Comparison of ENCODE assay signal across 19 cellular contexts in the genomic region with DNA sequence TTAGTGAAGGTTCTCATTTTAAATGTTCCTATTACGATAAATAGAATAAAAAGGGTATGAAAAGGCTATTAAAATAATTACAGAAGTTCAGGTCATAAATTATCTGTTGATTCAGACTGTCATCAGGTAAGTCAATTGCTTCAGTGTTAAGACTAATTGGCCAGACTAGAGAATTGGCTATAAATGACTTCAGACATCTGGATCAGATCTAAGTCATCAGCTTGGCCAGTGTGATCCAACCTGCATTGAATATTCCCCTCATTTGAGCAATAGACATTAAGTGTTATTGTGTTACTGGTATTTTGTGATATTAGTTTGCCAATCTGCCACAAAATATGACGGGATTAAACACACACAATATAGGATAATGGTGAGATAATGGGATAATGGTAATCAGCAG.
DNase-seq lines count a peak whose midpoint lies in the region; ATAC-seq and TF ChIP-seq lines count a peak whose summit lies in the region.
"Had no signal": no experiment of that assay in that cellular context is flagged by ENCODE, and none has a peak within 500 bp of the region (broad histone marks: within the 10 kb centered on the region; RNA-seq: fewer than 3 reads in every experiment).

No MANE protein-coding gene starts in this region.

- BruUV-seq in Panc1 (replicated peaks; lab: Mats Ljungman, UMichigan): no TSS peak

- no peaks in the 10 kb centered on the region for H3K36me3 ChIP-seq in Panc1 (ENCODE audit: control insufficient read depth, insufficient read depth, low read length)
- no peaks in the 10 kb centered on the region for H3K36me3 ChIP-seq in mesenchymal stem cell (ENCODE audit: control insufficient read depth in 1 of 2, insufficient read depth in 2 of 2, low read depth in 1 of 2, low read length in 2 of 2)
- H3K36me3 ChIP-seq: BE2C had no signal

- H4K8ac ChIP-seq in mesenchymal stem cell (ENCODE audit: low read length): no peak overlapping the region

- H3K9me3 ChIP-seq in Panc1 (ENCODE audit: control insufficient read depth, insufficient read depth, low read depth, low read length) (no peaks in the 10 kb centered on the region), mesenchymal stem cell (ENCODE audit: control insufficient read depth, low read length) (no peaks in the 10 kb centered on the region)
- H3K9me3 ChIP-seq: BE2C had no signal

- H3K23ac ChIP-seq in mesenchymal stem cell (ENCODE audit: low read length in 2 of 2): no peak overlapping the region

- peak overlapping the region in 1 of 2 experiments; percentile 61 for H2BK12ac ChIP-seq in mesenchymal stem cell (ENCODE audit: low read length in 2 of 2)

- peak; percentile 38 for DNase-seq in NCI-H748 (lab: John Stamatoyannopoulos, UW; ENCODE audit: unreplicated experiment)
- DNase-seq in NCI-H748 treated with DMSO at 0.1 percent for 48 hours (lab: John Stamatoyannopoulos, UW): no peak
- DNase-seq in Panc1 (ENCODE audit: low read depth, low spot score): no peak
- no peak for DNase-seq in mesenchymal stem cell
- DNase-seq in DMS 273 treated with DMSO at 0.1 percent for 48 hours (lab: John Stamatoyannopoulos, UW): no peak
- no peak for DNase-seq in stimulated activated naive CD4-positive, alpha-beta T cell treated with Interleukin-2 at 50 U/mL for 16 hours (lab: John Stamatoyannopoulos, UW)
- DNase-seq: BE2C; CD4-positive, alpha-beta memory T cell; DMS79 treated with DMSO at 0.1 percent for 48 hours; NCI-H1048; NCI-H1694 treated with DMSO at 0.1 percent for 48 hours; NCI-H345; NCI-H526 had no signal

- no peak for TF ChIP-seq CTCF in Panc1 (IDR thresholded peaks at IDR 0.05)

- H3K4ac ChIP-seq in mesenchymal stem cell (ENCODE audit: low read depth in 1 of 2, low read length in 2 of 2): no peak overlapping the region

- no peak overlapping the region for H2AFZ ChIP-seq in mesenchymal stem cell (ENCODE audit: low read depth, low read length)
- H2AFZ ChIP-seq: PC-9 had no signal

- no peak overlapping the region for H2AK5ac ChIP-seq in mesenchymal stem cell (ENCODE audit: low read length, severe bottlenecking)

- H3K9ac ChIP-seq in mesenchymal stem cell (ENCODE audit: low read length): no peak overlapping the region

- H3K14ac ChIP-seq in mesenchymal stem cell (ENCODE audit: low read length in 2 of 2): no peak overlapping the region

- no peak overlapping the region for H4K91ac ChIP-seq in mesenchymal stem cell (ENCODE audit: low read length)

- H3K4me2 ChIP-seq in mesenchymal stem cell (ENCODE audit: low read length, poor library complexity, severe bottlenecking): no peak overlapping the region
- H3K4me2 ChIP-seq: PC-9 had no signal

- intact Hi-C loops in Panc1 (cut with micrococcal nuclease; ENCODE audit: unreplicated experiment): no loop called here

- no peak overlapping the region for H2BK5ac ChIP-seq in mesenchymal stem cell (ENCODE audit: low read depth, low read length, poor library complexity, severe bottlenecking)

- H2BK15ac ChIP-seq in mesenchymal stem cell (ENCODE audit: low read depth, poor library complexity, severe bottlenecking): no peak overlapping the region

- ATAC-seq in Panc1 (no peak), HG03521 (IDR thresholded peaks at IDR 0.05; ENCODE audit: unreplicated experiment) (no peak), HG02759 (IDR thresholded peaks at IDR 0.05; ENCODE audit: unreplicated experiment) (no peak)
- ATAC-seq: HCT116, HepG2 had no signal

- H3K18ac ChIP-seq in mesenchymal stem cell (ENCODE audit: low read depth in 1 of 2, low read length in 2 of 2): no peak overlapping the region

- peaks cover 7% of the 10 kb centered on the region; the same call in 1 of the 2 replicates for H3K4me1 ChIP-seq in Panc1 (ENCODE audit: control insufficient read depth, insufficient read depth, low read length)
- H3K4me1 ChIP-seq in mesenchymal stem cell (ENCODE audit: control insufficient read depth, insufficient read depth, low read depth, low read length): peaks cover 5% of the 10 kb centered on the region
- H3K4me1 ChIP-seq: BE2C had no signal

- no peaks in the 10 kb centered on the region for H3K27me3 ChIP-seq in Panc1 (ENCODE audit: control insufficient read depth, insufficient read depth, low read length)
- no peaks in the 10 kb centered on the region for H3K27me3 ChIP-seq in mesenchymal stem cell (ENCODE audit: control insufficient read depth in 1 of 2, insufficient read depth in 1 of 2, low read length in 2 of 2)
- H3K27me3 ChIP-seq: BE2C had no signal

- H3K4me3 ChIP-seq in Panc1 (ENCODE audit: low read depth in 2 of 2, low read length in 2 of 2) (no peak overlapping the region), mesenchymal stem cell (ENCODE audit: insufficient read depth in 1 of 2, low read depth in 1 of 2, low read length in 2 of 2) (no peak overlapping the region)
- H3K4me3 ChIP-seq: PC-9 had no signal

- CTCF ChIA-PET in Panc1 (lab: Charles Lee): no interaction called here

- 100% methylated on average over 1 of the region's 2 CpGs for WGBS in mesenchymal stem cell

- no peaks in the 10 kb centered on the region for H3K79me1 ChIP-seq in mesenchymal stem cell (replicated peaks; ENCODE audit: low read length, poor library complexity, severe bottlenecking)

- POLR2A ChIA-PET in Panc1 (lab: Charles Lee): interaction anchor here (0.6 kb wide), 1 partner anchor 24 kb away, joined by 3 read pairs; no protein-coding TSS in a partner anchor

- in situ Hi-C loops in Panc1 (cut with HindIII; ENCODE audit: low pct_unique_long_range_greater_than_20kb, low sequenced_read_pairs): no loop called here

- H2BK120ac ChIP-seq in mesenchymal stem cell (ENCODE audit: low read depth, low read length): no peak overlapping the region

- H3K27ac ChIP-seq in Panc1 (ENCODE audit: low read length) (peak overlapping the region; percentile 73), mesenchymal stem cell (ENCODE audit: low read length, poor library complexity, severe bottlenecking) (peak overlapping the region; percentile 3)
- H3K27ac ChIP-seq: 22Rv1, PC-9 had no signal
